In the genomic region with DNA sequence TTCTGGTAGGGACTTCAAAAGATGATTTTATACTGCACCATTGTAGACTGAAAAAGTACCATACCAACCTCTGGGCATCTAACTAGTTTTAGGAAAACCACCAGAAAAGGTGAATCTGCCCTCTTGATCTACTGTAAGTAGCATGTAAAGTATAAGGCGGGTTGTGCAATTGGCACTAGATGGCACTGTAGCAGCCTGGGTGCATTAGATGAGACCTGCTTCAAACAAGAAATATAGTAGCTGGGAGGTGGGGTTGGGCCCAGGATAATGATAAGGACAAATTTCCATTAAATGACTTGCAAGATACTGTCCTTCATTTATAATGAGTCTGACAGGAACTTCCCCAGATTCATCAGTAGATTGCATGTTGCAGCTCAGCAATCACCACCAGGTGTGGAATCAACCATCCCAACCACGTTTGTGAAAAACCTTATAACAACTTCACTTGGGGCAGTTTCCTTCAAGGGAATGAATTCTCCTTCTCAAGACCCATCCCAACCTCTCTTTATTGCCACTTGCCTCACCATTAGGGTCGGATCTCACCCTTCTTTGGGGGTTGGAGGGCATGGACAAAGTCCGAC, we compare ENCODE assay signal across 8 cellular contexts.
DNase-seq lines count a peak whose midpoint lies in the region; ATAC-seq and TF ChIP-seq lines count a peak whose summit lies in the region.

No MANE protein-coding gene starts in this region.

- H3K27ac ChIP-seq in WERI-Rb-1, result no peak overlapping the region

- no peaks in the 10 kb centered on the region for H3K36me3 ChIP-seq in WERI-Rb-1

- ATAC-seq in GM19455 (IDR thresholded peaks at IDR 0.05; ENCODE audit: unreplicated experiment), result no peak

- peak; percentile 81 for TF ChIP-seq CTCF in WERI-Rb-1 (IDR thresholded peaks at IDR 0.05; ENCODE audit: low read depth, low read length)

- DNase-seq in EH (ENCODE audit: low read depth), result peak; percentile 60
- peak; percentile 38 for DNase-seq in KG1 (lab: John Stamatoyannopoulos, UW)
- DNase-seq in WERI-Rb-1, result peak; percentile 62
- DNase-seq in iPS-NIHi7 (ENCODE audit: extremely low spot score), result peak; percentile 46
- DNase-seq in DMS79 (lab: John Stamatoyannopoulos, UW), result no peak
- no peak for DNase-seq in NCI-H774 (lab: John Stamatoyannopoulos, UW)
- DNase-seq in C1 segment of cervical spinal cord (lab: John Stamatoyannopoulos, UW), result no peak

- H3K27me3 ChIP-seq in WERI-Rb-1 (ENCODE audit: insufficient read depth, low read depth, severe bottlenecking), result peaks cover 87% of the 10 kb centered on the region

- no peak overlapping the region for H3K4me3 ChIP-seq in WERI-Rb-1 (ENCODE audit: low read depth, low read length)

- peaks cover 12% of the 10 kb centered on the region for H3K9me3 ChIP-seq in WERI-Rb-1 (ENCODE audit: severe bottlenecking)

Comparison
In these comparisons a context has a peak if more than half of its experiments do, and no peak if none do; other contexts are left out.
1. DNase-seq: peak in EH (single experiment), KG1 (single experiment), WERI-Rb-1 (single experiment) and iPS-NIHi7 (single experiment); none in DMS79 (single experiment), NCI-H774 (single experiment) and C1 segment of cervical spinal cord (0 of 14).